Comparison of ENCODE assay signal across 16 cellular contexts in the genomic region with DNA sequence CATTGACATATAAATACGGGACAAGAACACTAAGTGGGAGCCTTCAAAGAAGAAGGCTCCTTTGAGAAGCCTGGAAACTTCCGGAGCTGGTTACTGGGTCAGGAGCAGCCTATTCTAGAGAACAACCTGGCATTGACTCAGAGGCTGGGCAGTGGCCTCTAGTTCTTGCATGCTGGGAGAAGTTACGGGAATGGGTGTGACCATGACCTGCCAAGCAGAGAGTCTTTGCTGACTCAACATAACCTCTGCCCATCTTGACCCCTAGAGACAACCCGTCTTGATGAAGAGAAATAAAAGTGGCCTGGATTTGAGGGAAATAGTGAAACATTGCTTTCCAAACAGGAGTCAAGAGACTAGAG. TPM values are rescaled to one million over a fixed set of nuclear protein-coding genes. Genes with fewer than 3 reads are reported as not detected.
DNase-seq lines count a peak whose midpoint lies in the region; ATAC-seq, FAIRE-seq and TF ChIP-seq lines count a peak whose summit lies in the region.
"Had no signal": no experiment of that assay in that cellular context is flagged by ENCODE, and none has a peak within 500 bp of the region (broad histone marks: within the 10 kb centered on the region; RNA-seq: fewer than 3 reads in every experiment).

No MANE protein-coding gene starts in this region.

- FAIRE-seq in H1 (lab: Jason Lieb, UNC) = no peak

- no peak overlapping the region for H3K56ac ChIP-seq in H1 (replicated peaks; ENCODE audit: insufficient read length, low read depth, low read length)

- peaks cover 2 to 10% (median 8%) of the 10 kb centered on the region in 4 experiments; a peak in 5 of 7 replicates for H3K4me1 ChIP-seq in H1 (replicated peaks in 1 of 4; ENCODE audit: control insufficient read depth in 3 of 4, insufficient read depth in 4 of 4, low read length in 3 of 4)
- H3K4me1 ChIP-seq in left lung = peaks cover 7 to 67% of the 10 kb centered on the region in 2 donors
- H3K4me1 ChIP-seq in skeletal muscle satellite cell (ENCODE audit: control insufficient read depth, insufficient read depth, low read length) = peaks cover 95% of the 10 kb centered on the region
- H3K4me1 ChIP-seq in foreskin keratinocyte = peaks cover 31% of the 10 kb centered on the region

- H4K5ac ChIP-seq in H1 (ENCODE audit: insufficient read length, low read depth, low read length) = no peak overlapping the region

- peak overlapping the region; percentile 17; the same call in 1 of the 2 replicates for H2AK5ac ChIP-seq in H1 (ENCODE audit: low read depth, low read length)

- TF ChIP-seq CTCF in H1 (IDR thresholded peaks at IDR 0.05; ENCODE audit: control extremely low read depth in 1 of 3, insufficient read depth in 1 of 3, low read depth in 1 of 3, low read length in 3 of 3) (no peak), left lung (IDR thresholded peaks at IDR 0.05) (no peak), foreskin keratinocyte (conservative IDR thresholded peaks at IDR 0.05) (no peak)

- POLR2A ChIA-PET in H1 (lab: Charles Lee; ENCODE audit: partially characterized antibody) = interaction anchor here (1.2 kb wide), 1 partner anchor 23 kb away, joined by 3 read pairs; no protein-coding TSS in a partner anchor

- H4K8ac ChIP-seq in H1 (ENCODE audit: extremely low read depth, insufficient read depth, low read length) = no peak overlapping the region

- H3K79me1 ChIP-seq in H1 (ENCODE audit: low read depth, low read length) = no peaks in the 10 kb centered on the region; the same call in 1 of the 2 replicates

- H3K4me3 ChIP-seq in H1 (ENCODE audit: extremely low read depth in 1 of 4, insufficient read depth in 2 of 4, low read depth in 3 of 4, low read length in 4 of 4) (no peak overlapping the region), left lung (no peak overlapping the region), skeletal muscle satellite cell (ENCODE audit: low read length) (peak overlapping the region; percentile 0)
- H3K4me3 ChIP-seq: GM23248 had no signal

- no peaks in the 10 kb centered on the region; the same call in 1 of the 2 replicates for H3K23me2 ChIP-seq in H1 (ENCODE audit: low read depth, low read length)

- WGBS in H1 (ENCODE audit: extremely low coverage in 1 of 2, insufficient coverage in 1 of 2, insufficient read length in 1 of 2, insufficient replicate concordance in 2 of 2, low coverage in 1 of 2, low lambda C conversion rate in 2 of 2, missing lambda C conversion rate in 1 of 2), 2 experiments = 85% methylated on average over 4 of the region's 4 CpGs; no CpG with 5 or more reads in 1 of the 2 experiments

- H2BK20ac ChIP-seq in H1 (ENCODE audit: low read length) = no peak overlapping the region; the same call in 1 of the 2 replicates

- H3K14ac ChIP-seq in H1 (ENCODE audit: insufficient read length) = no peak overlapping the region

- no peak for TF ChIP-seq EP300 in H1 (IDR thresholded peaks at IDR 0.05; ENCODE audit: borderline replicate concordance in 1 of 2, low read depth in 2 of 2, low read length in 2 of 2)

- intact Hi-C loops in left lung (cut with DNase I) = no loop called here

- no peaks in the 10 kb centered on the region for H3K79me2 ChIP-seq in H1 (ENCODE audit: control insufficient read depth in 1 of 2, insufficient read depth in 2 of 2, low read length in 2 of 2)

- H3K4me2 ChIP-seq in H1 (ENCODE audit: insufficient read depth in 1 of 2, low read depth in 2 of 2, low read length in 2 of 2) = no peak overlapping the region
- H3K4me2 ChIP-seq in skeletal muscle satellite cell (ENCODE audit: low read length) = peak overlapping the region; percentile 22

- H3K23ac ChIP-seq in H1 (ENCODE audit: insufficient read length) = no peak overlapping the region

- DNase-seq in M059J (ENCODE audit: low read depth) (peak; percentile 54), H1 (ENCODE audit: low read depth in 1 of 2, low spot score in 2 of 2) (no peak), left lung (peak in 1 of 2 donors; percentile 42), foreskin keratinocyte (no peak), A172 (ENCODE audit: low spot score) (no peak), NCI-H526 treated with DMSO at 0.1 percent for 48 hours (lab: John Stamatoyannopoulos, UW) (no peak)
- DNase-seq: activated CD4-positive, alpha-beta T cell treated with anti-CD3 and anti-CD28 coated beads, Interleukin-2, amount 50 U/mL, for 48 hours; aorta; DMS153; Karpas-422; NCI-H1694; RPMI8226; stimulated activated CD4-positive, alpha-beta T cell treated with anti-CD3 and anti-CD28 coated beads, Interleukin-12 subunit alpha, Interleukin-12 subunit beta, amount 100 ng/mL, for 4 hours had no signal

- no peak for TF ChIP-seq RAD21 in H1 (IDR thresholded peaks at IDR 0.05 in 1 of 2, conservative IDR thresholded peaks at IDR 0.05 in 1 of 2; ENCODE audit: low read depth in 2 of 2, low read length in 2 of 2)

- H3K18ac ChIP-seq in H1 (ENCODE audit: extremely low read depth, low read length) = no peak overlapping the region

- no peak overlapping the region for H2BK120ac ChIP-seq in H1 (replicated peaks; ENCODE audit: low read depth, low read length)

- no peak overlapping the region for H4K91ac ChIP-seq in H1 (replicated peaks; ENCODE audit: insufficient read length, low read length)

- no peaks in the 10 kb centered on the region for H4K20me1 ChIP-seq in H1 (replicated peaks in 1 of 2; ENCODE audit: control insufficient read depth in 1 of 2, insufficient read depth in 2 of 2, low read length in 2 of 2)

- H3K27ac ChIP-seq in H1 (ENCODE audit: low read depth, low read length) (no peak overlapping the region), left lung (no peak overlapping the region), foreskin keratinocyte (no peak overlapping the region)
- H3K27ac ChIP-seq: GM23248 had no signal

- H2BK5ac ChIP-seq in H1 (ENCODE audit: low read depth, low read length) = no peak overlapping the region

- no peaks in the 10 kb centered on the region for H3K27me3 ChIP-seq in H1 (replicated peaks in 1 of 4; ENCODE audit: control insufficient read depth in 3 of 4, extremely low read depth in 1 of 4, insufficient read depth in 3 of 4, low read length in 3 of 4)
- H3K27me3 ChIP-seq in left lung = no peaks in the 10 kb centered on the region
- H3K27me3 ChIP-seq in skeletal muscle satellite cell (ENCODE audit: control insufficient read depth, insufficient read depth, low read length) = no peaks in the 10 kb centered on the region
- no peaks in the 10 kb centered on the region for H3K27me3 ChIP-seq in foreskin keratinocyte

- H2AFZ ChIP-seq in H1 (ENCODE audit: low read length) = no peak overlapping the region
- H2AFZ ChIP-seq: GM23248 had no signal

- 0 out of 2 replicates have a peak overlapping the region, but pooled peaks have one; percentile 32 for H2BK12ac ChIP-seq in H1 (ENCODE audit: low read depth, low read length)

- H3K9me3 ChIP-seq in H1 (ENCODE audit: insufficient read depth in 2 of 2, low read depth in 1 of 2, low read length in 1 of 2) (no peaks in the 10 kb centered on the region), left lung (no peaks in the 10 kb centered on the region), skeletal muscle satellite cell (replicated peaks; ENCODE audit: low read length) (no peaks in the 10 kb centered on the region)

- TF ChIP-seq POLR2A in H1 (IDR thresholded peaks at IDR 0.05; ENCODE audit: control extremely low read depth in 1 of 2, low read depth in 2 of 2, low read length in 2 of 2) = no peak

- CTCF ChIA-PET in H1 (lab: Charles Lee; ENCODE audit: partially characterized antibody) = interaction anchor here (1.7 kb wide), 1 partner anchor 36 kb away, joined by 6 read pairs; no protein-coding TSS in a partner anchor

- ATAC-seq in left lung (peak; percentile 59), foreskin keratinocyte (no peak), GM18520 (IDR thresholded peaks at IDR 0.05; ENCODE audit: unreplicated experiment) (no peak)

- no peaks in the 10 kb centered on the region for H3K36me3 ChIP-seq in H1 (ENCODE audit: control insufficient read depth in 2 of 4, insufficient read depth in 4 of 4, low read length in 3 of 4)
- H3K36me3 ChIP-seq in left lung = no peaks in the 10 kb centered on the region
- H3K36me3 ChIP-seq in skeletal muscle satellite cell (ENCODE audit: insufficient read depth, low read length) = peaks cover 58% of the 10 kb centered on the region

- no peak overlapping the region for H3K4ac ChIP-seq in H1 (replicated peaks; ENCODE audit: insufficient read length, low read depth, low read length)

- H3K9ac ChIP-seq in H1 (replicated peaks in 1 of 4; ENCODE audit: extremely low read depth in 1 of 4, low read depth in 3 of 4, low read length in 3 of 4) (no peak overlapping the region), skeletal muscle satellite cell (ENCODE audit: low read depth, low read length) (peak overlapping the region; percentile 4)
- H3K9ac ChIP-seq: GM23248 had no signal

- H2BK15ac ChIP-seq in H1 (ENCODE audit: low read length) = 0 out of 2 replicates have a peak overlapping the region, but pooled peaks have one; percentile 18

TF ChIP-seq in H1, 55 proteins besides CTCF, POLR2A, EP300 and RAD21:
- TF ChIP-seq MAFK (IDR thresholded peaks at IDR 0.05; ENCODE audit: low read depth, low read length) (0 out of 2 replicates have a peak, but pooled peaks have one; percentile 8), ASH2L (IDR thresholded peaks at IDR 0.05; ENCODE audit: low read length) (no peak), BACH1 (IDR thresholded peaks at IDR 0.05; ENCODE audit: low read length) (no peak), RNF2 (IDR thresholded peaks at IDR 0.05; ENCODE audit: borderline replicate concordance, low read depth, low read length, missing control alignments, poor library complexity, severe bottlenecking) (no peak), TAF1 (IDR thresholded peaks at IDR 0.05; ENCODE audit: low read depth, low read length) (no peak), KDM1A (IDR thresholded peaks at IDR 0.05; ENCODE audit: borderline replicate concordance, low read length) (no peak), CREB1 (IDR thresholded peaks at IDR 0.05) (no peak)
TF ChIP-seq in H1: peak in this region for 1.

RNA-seq across cellular contexts. Expression of a gene that starts 21.0 kb away (rescaled TPM):
- 6.6 and 9.4 TPM in 2 replicates for total RNA-seq in M059J (2014; rRNA removed; shearing (Covaris generic))
- 2.8 and 2.9 TPM in 2 replicates for total RNA-seq in H1 (2021; fragmentation: NEBNext Ultra II Directional; extraction: Animal tissue kit (Norgen Biotek cat#: 25700))
- polyA plus RNA-seq in H1 (2011; rRNA removed) (0.80 and 0.82 TPM in 2 replicates), foreskin keratinocyte (2.3 and 3.5 TPM in 2 replicates)
- 0.94 TPM for polyA plus RNA-seq in H1 (2011; cell fraction: cytosol; rRNA removed)
- 3.3 TPM for polyA plus RNA-seq in H1 (2011; cell fraction: nucleus; rRNA removed)
- 1.3 to 2.1 TPM (median 1.7 TPM) in 4 replicates for polyA plus RNA-seq in H1 (2012, experiment 1 of 2)
- polyA plus RNA-seq in H1 (2012, experiment 2 of 2) = 0.34 TPM
- polyA plus RNA-seq in H1 (2013, experiment 1 of 2) = 1.2 TPM
- polyA plus RNA-seq in H1 (2013, experiment 2 of 2) = 1.2 TPM
- polyA minus RNA-seq in H1 (2011; rRNA and poly(A)+ RNA removed) = 4.6 and 5.3 TPM in 2 replicates
- polyA minus RNA-seq in H1 (2011; cell fraction: cytosol; rRNA and poly(A)+ RNA removed) = 3.5 TPM
- 21.6 TPM for polyA minus RNA-seq in H1 (2011; cell fraction: nucleus; rRNA and poly(A)+ RNA removed)
- total RNA-seq in left lung (10 to 100 TPM; 28.1 to 43.6 TPM), foreskin keratinocyte (12.6 and 13.2 TPM in 2 replicates)
- 19.5 and 35.4 TPM in 2 replicates for total RNA-seq in skeletal muscle satellite cell (2012; rRNA removed)
- 8.3 and 9.0 TPM in 2 replicates for total RNA-seq in A172 (2014; rRNA removed; shearing (Covaris generic))
